Comparison of ENCODE assay signal across 29 cellular contexts in genomic region chr4:154868423-154869194, GRCh38.
"Had no signal": no experiment of that assay in that cellular context is flagged by ENCODE, and none has a peak within 500 bp of the region (broad histone marks: within the 10 kb centered on the region; RNA-seq: fewer than 3 reads in every experiment).

No MANE protein-coding gene starts in this region.

- H3K4me1 Mint-ChIP-seq: activated naive CD4-positive, alpha-beta T cell treated with anti-CD3 and anti-CD28 coated beads, Interleukin-2, amount 50 U/mL, for 24 hours; activated naive CD8-positive, alpha-beta T cell treated with anti-CD3 and anti-CD28 coated beads, Interleukin-2, amount 10 ng/mL, durations not matched to agents 7 days and 5 days had no signal

- H3K27ac Mint-ChIP-seq: activated CD8-positive, alpha-beta T cell treated with anti-CD3 and anti-CD28 coated beads for 36 hours; activated naive CD4-positive, alpha-beta T cell treated with anti-CD3 and anti-CD28 coated beads, Interleukin-2, amount 50 U/mL, for 24 hours; activated naive CD8-positive, alpha-beta T cell treated with anti-CD3 and anti-CD28 coated beads, Interleukin-2, amount 10 ng/mL, durations not matched to agents 7 days and 5 days; activated T-cell treated with anti-CD3 and anti-CD28 coated beads, Interleukin-2, amount 50 U/mL, for 24 hours; activated T-helper 2 cell treated with anti-CD3 and anti-CD28 coated beads, Interferon-gamma antibody, Interleukin-2, Interleukin-4, amounts not matched to agents 10 μg/mL and 5 μg/mL and 100 μg/mL, durations not matched to agents 14 hours and 24 hours and 36 hours had no signal

- H3K4me3 Mint-ChIP-seq: activated CD8-positive, alpha-beta T cell treated with anti-CD3 and anti-CD28 coated beads for 36 hours; activated naive CD4-positive, alpha-beta T cell treated with anti-CD3 and anti-CD28 coated beads, Interleukin-2, amount 50 U/mL, for 24 hours; activated naive CD8-positive, alpha-beta T cell treated with anti-CD3 and anti-CD28 coated beads, Interleukin-2, amount 10 ng/mL, durations not matched to agents 7 days and 5 days; activated T-cell treated with anti-CD3 and anti-CD28 coated beads, Interleukin-2, amount 50 U/mL, for 24 hours had no signal

- H3K9me3 Mint-ChIP-seq: activated naive CD4-positive, alpha-beta T cell treated with anti-CD3 and anti-CD28 coated beads, Interleukin-2, amount 50 U/mL, for 24 hours had no signal

- H3K36me3 ChIP-seq: breast epithelium had no signal

- ATAC-seq: activated CD8-positive, alpha-beta T cell treated with anti-CD3 and anti-CD28 coated beads for 36 hours; body of pancreas had no signal

- H3K36me3 Mint-ChIP-seq: activated naive CD8-positive, alpha-beta T cell treated with anti-CD3 and anti-CD28 coated beads, Interleukin-2, amount 10 ng/mL, durations not matched to agents 7 days and 5 days had no signal

- DNase-seq: activated CD4-positive, alpha-beta T cell treated with anti-CD3 and anti-CD28 coated beads for 1 hour; activated CD4-positive, alpha-beta T cell treated with anti-CD3 and anti-CD28 coated beads for 48 hours; activated CD4-positive, CD25-positive, alpha-beta regulatory T cell; activated CD8-positive, alpha-beta T cell treated with anti-CD3 and anti-CD28 coated beads for 36 hours; activated gamma-delta T cell; activated naive CD4-positive, alpha-beta T cell treated with Interleukin-2 at 50 U/mL for 16 hours; activated naive CD8-positive, alpha-beta T cell treated with anti-CD3 and anti-CD28 coated beads, Interleukin-2, amount 10 ng/mL, durations not matched to agents 7 days and 5 days; activated T-cell treated with anti-CD3 and anti-CD28 coated beads, Interleukin-2, amount 50 U/mL, for 24 hours; body of pancreas; Karpas-422; NCI-H1048; NCI-H1105 treated with DMSO at 0.1 percent for 48 hours; NCI-H1436; NCI-H1694; NCI-H1930; NCI-H2081 treated with DMSO at 0.1 percent for 48 hours; NCI-H226; NCI-H446 treated with DMSO at 0.1 percent for 48 hours; NCI-H524 treated with DMSO at 0.1 percent for 48 hours; PC-9; Right ventricle myocardium superior; SW 1271; T-helper 1 cell; T-helper 2 cell; T-helper 9 cell had no signal

- H3K27ac ChIP-seq: body of pancreas, breast epithelium, PC-9, VCaP had no signal

- H3K27me3 ChIP-seq: body of pancreas, breast epithelium had no signal

- H2AFZ ChIP-seq: PC-9 had no signal

- H3K4me2 ChIP-seq: PC-9 had no signal

- H3K4me1 ChIP-seq: body of pancreas, breast epithelium had no signal

- H3K4me3 ChIP-seq: body of pancreas, breast epithelium, PC-9 had no signal

- H3K27me3 Mint-ChIP-seq: activated naive CD8-positive, alpha-beta T cell treated with anti-CD3 and anti-CD28 coated beads, Interleukin-2, amount 10 ng/mL, durations not matched to agents 7 days and 5 days had no signal
